Comparison of ENCODE assay signal across 14 cellular contexts in the genomic region with DNA sequence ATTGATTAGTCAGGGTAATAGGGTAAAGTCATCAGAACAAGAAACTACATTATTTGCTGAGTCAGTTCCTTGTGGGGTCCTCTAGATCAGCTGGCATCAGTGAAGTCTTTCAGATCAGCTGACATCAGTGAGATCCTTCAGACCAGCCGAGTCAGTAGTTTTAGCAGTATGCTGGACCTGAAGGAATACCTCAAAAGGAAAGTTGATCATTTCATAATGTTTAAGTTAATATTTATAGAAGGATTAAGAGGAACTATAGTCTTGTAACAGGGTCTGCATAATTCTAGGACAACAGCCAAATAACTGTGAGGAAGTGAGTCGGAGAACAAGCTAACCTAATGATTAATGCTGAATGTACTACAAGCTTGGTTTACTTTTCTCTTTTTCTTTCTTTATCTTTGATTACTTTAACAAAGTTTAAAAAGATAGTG.
A peak's percentile ranks its signal among the peaks of the same experiment; 100 is the strongest.
DNase-seq lines count a peak whose midpoint lies in the region; ATAC-seq lines count a peak whose summit lies in the region.
"Had no signal": no experiment of that assay in that cellular context is flagged by ENCODE, and none has a peak within 500 bp of the region (broad histone marks: within the 10 kb centered on the region; RNA-seq: fewer than 3 reads in every experiment).

No MANE protein-coding gene starts in this region.

- in situ Hi-C loops in ACHN (cut with HindIII; ENCODE audit: low pct_ligation_motif_present, low pct_unique_long_range_greater_than_20kb, low sequenced_read_pairs) = no loop called here

- ATAC-seq in HG03460 (IDR thresholded peaks at IDR 0.05; ENCODE audit: unreplicated experiment) = peak; percentile 46
- ATAC-seq in HG02885 (IDR thresholded peaks at IDR 0.05; ENCODE audit: poor library complexity, unreplicated experiment) = no peak
- ATAC-seq in GM19035 (IDR thresholded peaks at IDR 0.05; ENCODE audit: unreplicated experiment) = no peak
- ATAC-seq: natural killer cell had no signal

- DNase-seq in ACHN = peak; percentile 90
- peak; percentile 89 for DNase-seq in amniotic epithelial cell (ENCODE audit: low read depth)
- peak; percentile 89 for DNase-seq in iris pigment epithelial cell (ENCODE audit: low read depth)
- DNase-seq in superior temporal gyrus (ENCODE audit: extremely low spot score) = no peak
- no peak for DNase-seq in midbrain (lab: John Stamatoyannopoulos, UW)
- DNase-seq: activated T-cell treated with anti-CD3 and anti-CD28 coated beads, Interleukin-2, amount 50 U/mL, for 48 hours; colonic mucosa; natural killer cell; stimulated activated CD4-positive, alpha-beta T cell treated with anti-CD3 and anti-CD28 coated beads, Interleukin-4, amount 100 ng/mL, for 24 hours; T-helper 2 cell; thyroid gland had no signal

Comparison
In these comparisons a context has a peak if more than half of its experiments do, and no peak if none do; other contexts are left out.
1. DNase-seq: peak in ACHN (single experiment), amniotic epithelial cell (single experiment) and iris pigment epithelial cell (single experiment); none in superior temporal gyrus (single experiment) and midbrain (single experiment).